In genomic region chr1:203316626-203317093, GRCh38 we compare ENCODE assay signal across 1 cellular context.
TF ChIP-seq lines count a peak whose summit lies in the region.

No MANE protein-coding gene starts in this region.

TF ChIP-seq in HEK293, 187 proteins besides CTCF, POLR2A, EP300 and RAD21 (continued from another document and continues in another):
- TF ChIP-seq ZNF513 (tag by site-specific recombination; IDR thresholded peaks at IDR 0.05), result no peak
- TF ChIP-seq ZNF704 (tag by site-specific recombination; IDR thresholded peaks at IDR 0.05), result no peak
- peak; percentile 65; the same call in 1 of the 2 replicates for TF ChIP-seq ZBTB17 (tag by site-specific recombination; IDR thresholded peaks at IDR 0.05)
- no peak for TF ChIP-seq ZNF488 (tag by site-specific recombination; IDR thresholded peaks at IDR 0.05)
- no peak for TF ChIP-seq ZNF302 (tag by site-specific recombination; IDR thresholded peaks at IDR 0.05; ENCODE audit: low read depth)
- TF ChIP-seq HOXA7 (CRISPR knock-in tag; IDR thresholded peaks at IDR 0.05; ENCODE audit: borderline replicate concordance), result no peak
- TF ChIP-seq SP2 (tag by site-specific recombination; IDR thresholded peaks at IDR 0.05), result no peak
- no peak for TF ChIP-seq ZNF155 (tag by site-specific recombination; IDR thresholded peaks at IDR 0.05)
- no peak for TF ChIP-seq ZNF211 (tag by site-specific recombination; IDR thresholded peaks at IDR 0.05; ENCODE audit: low read depth)
- no peak for TF ChIP-seq ZNF777 (tag by site-specific recombination; IDR thresholded peaks at IDR 0.05; ENCODE audit: borderline replicate concordance)
- no peak for TF ChIP-seq ZNF132 (tag by site-specific recombination; IDR thresholded peaks at IDR 0.05; ENCODE audit: borderline replicate concordance)
- TF ChIP-seq ZNF324 (tag by site-specific recombination; IDR thresholded peaks at IDR 0.05), result no peak
- TF ChIP-seq ZNF624 (tag by site-specific recombination; IDR thresholded peaks at IDR 0.05), result no peak
- TF ChIP-seq SCRT1 (tag by site-specific recombination; IDR thresholded peaks at IDR 0.05; ENCODE audit: borderline replicate concordance), result no peak
- no peak for TF ChIP-seq GLIS2 (tag by site-specific recombination; IDR thresholded peaks at IDR 0.05)
- TF ChIP-seq SP7 (tag by site-specific recombination; IDR thresholded peaks at IDR 0.05), result peak; percentile 70; the same call in 1 of the 2 replicates
- peak; percentile 86 for TF ChIP-seq ZNF341 (tag by site-specific recombination; IDR thresholded peaks at IDR 0.05; ENCODE audit: low read depth)
- TF ChIP-seq ZNF2 (tag by site-specific recombination; IDR thresholded peaks at IDR 0.05), result no peak
- no peak for TF ChIP-seq ZNF354C (tag by site-specific recombination; IDR thresholded peaks at IDR 0.05; ENCODE audit: borderline replicate concordance, low read depth)
- no peak for TF ChIP-seq RBAK (tag by site-specific recombination; IDR thresholded peaks at IDR 0.05)
- TF ChIP-seq TRIM28 (IDR thresholded peaks at IDR 0.05; ENCODE audit: borderline replicate concordance, low read length), result peak; percentile 93
- no peak for TF ChIP-seq BCL11A (tag by site-specific recombination; IDR thresholded peaks at IDR 0.05; ENCODE audit: low read depth)
- no peak for TF ChIP-seq ZNF239 (tag by site-specific recombination; IDR thresholded peaks at IDR 0.05)
- TF ChIP-seq, protein P1, sequence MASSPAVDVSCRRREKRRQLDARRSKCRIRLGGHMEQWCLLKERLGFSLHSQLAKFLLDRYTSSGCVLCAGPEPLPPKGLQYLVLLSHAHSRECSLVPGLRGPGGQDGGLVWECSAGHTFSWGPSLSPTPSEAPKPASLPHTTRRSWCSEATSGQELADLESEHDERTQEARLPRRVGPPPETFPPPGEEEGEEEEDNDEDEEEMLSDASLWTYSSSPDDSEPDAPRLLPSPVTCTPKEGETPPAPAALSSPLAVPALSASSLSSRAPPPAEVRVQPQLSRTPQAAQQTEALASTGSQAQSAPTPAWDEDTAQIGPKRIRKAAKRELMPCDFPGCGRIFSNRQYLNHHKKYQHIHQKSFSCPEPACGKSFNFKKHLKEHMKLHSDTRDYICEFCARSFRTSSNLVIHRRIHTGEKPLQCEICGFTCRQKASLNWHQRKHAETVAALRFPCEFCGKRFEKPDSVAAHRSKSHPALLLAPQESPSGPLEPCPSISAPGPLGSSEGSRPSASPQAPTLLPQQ (tag by site-specific recombination; IDR thresholded peaks at IDR 0.05), result peak; percentile 95
- TF ChIP-seq ZNF518A (tag by site-specific recombination; conservative IDR thresholded peaks at IDR 0.05; ENCODE audit: low read depth), result no peak
- TF ChIP-seq ZNF670 (tag by site-specific recombination; IDR thresholded peaks at IDR 0.05; ENCODE audit: low read depth), result no peak
- TF ChIP-seq GLI2 (tag by site-specific recombination; IDR thresholded peaks at IDR 0.05; ENCODE audit: borderline replicate concordance, low read depth), result no peak
- no peak for TF ChIP-seq ZNF292 (tag by site-specific recombination; IDR thresholded peaks at IDR 0.05; ENCODE audit: borderline replicate concordance, low read depth)
- no peak for TF ChIP-seq ZNF350 (tag by site-specific recombination; IDR thresholded peaks at IDR 0.05)
- 0 out of 2 replicates have a peak, but pooled peaks have one; percentile 16 for TF ChIP-seq ZBTB8A (tag by site-specific recombination; IDR thresholded peaks at IDR 0.05)
- no peak for TF ChIP-seq ZNF311 (tag by site-specific recombination; IDR thresholded peaks at IDR 0.05; ENCODE audit: borderline replicate concordance)
- no peak for TF ChIP-seq ZNF248 (tag by site-specific recombination; IDR thresholded peaks at IDR 0.05)
- TF ChIP-seq ZNF677 (tag by site-specific recombination; IDR thresholded peaks at IDR 0.05), result no peak
- TF ChIP-seq ZNF398 (tag by site-specific recombination; IDR thresholded peaks at IDR 0.05), result no peak
- no peak for TF ChIP-seq WT1 (tag by site-specific recombination; IDR thresholded peaks at IDR 0.05)
- peak; percentile 36; the same call in 1 of the 2 replicates for TF ChIP-seq FEZF1 (tag by site-specific recombination; IDR thresholded peaks at IDR 0.05)
- TF ChIP-seq ZNF140 (tag by site-specific recombination; IDR thresholded peaks at IDR 0.05), result no peak
- TF ChIP-seq ZNF580 (tag by site-specific recombination; IDR thresholded peaks at IDR 0.05), result 0 out of 2 replicates have a peak, but pooled peaks have one; percentile 55
- TF ChIP-seq ZNF529 (tag by site-specific recombination; IDR thresholded peaks at IDR 0.05; ENCODE audit: insufficient replicate concordance), result no peak
- no peak for TF ChIP-seq ZNF521 (tag by site-specific recombination; IDR thresholded peaks at IDR 0.05)
- no peak for TF ChIP-seq ZNF776 (tag by site-specific recombination; IDR thresholded peaks at IDR 0.05; ENCODE audit: borderline replicate concordance)
- TF ChIP-seq KLF1 (tag by site-specific recombination; IDR thresholded peaks at IDR 0.05), result peak; percentile 91
- no peak for TF ChIP-seq YY2 (tag by site-specific recombination; IDR thresholded peaks at IDR 0.05)
- TF ChIP-seq ZNF530 (tag by site-specific recombination; IDR thresholded peaks at IDR 0.05; ENCODE audit: low read depth), result no peak
- TF ChIP-seq ZNF23 (tag by site-specific recombination; IDR thresholded peaks at IDR 0.05; ENCODE audit: borderline replicate concordance), result no peak
- no peak for TF ChIP-seq ZNF214 (tag by site-specific recombination; IDR thresholded peaks at IDR 0.05; ENCODE audit: borderline replicate concordance)
- TF ChIP-seq ZNF202 (tag by site-specific recombination; IDR thresholded peaks at IDR 0.05; ENCODE audit: borderline replicate concordance), result no peak
- no peak for TF ChIP-seq ZFP37 (tag by site-specific recombination; IDR thresholded peaks at IDR 0.05)
- TF ChIP-seq EGR2 (tag by site-specific recombination; IDR thresholded peaks at IDR 0.05; ENCODE audit: low read depth), result no peak
- no peak for TF ChIP-seq ZNF112 (tag by site-specific recombination; IDR thresholded peaks at IDR 0.05)
- no peak for TF ChIP-seq ZNF26 (tag by site-specific recombination; IDR thresholded peaks at IDR 0.05)
- peak; percentile 92 for TF ChIP-seq ZBTB20 (tag by site-specific recombination; IDR thresholded peaks at IDR 0.05)
- TF ChIP-seq OVOL3 (tag by site-specific recombination; IDR thresholded peaks at IDR 0.05), result no peak
- no peak for TF ChIP-seq ZNF48 (tag by site-specific recombination; IDR thresholded peaks at IDR 0.05)
- no peak for TF ChIP-seq ZNF184 (tag by site-specific recombination; IDR thresholded peaks at IDR 0.05)
- no peak for TF ChIP-seq GLI4 (tag by site-specific recombination; IDR thresholded peaks at IDR 0.05)
- TF ChIP-seq, protein P2, sequence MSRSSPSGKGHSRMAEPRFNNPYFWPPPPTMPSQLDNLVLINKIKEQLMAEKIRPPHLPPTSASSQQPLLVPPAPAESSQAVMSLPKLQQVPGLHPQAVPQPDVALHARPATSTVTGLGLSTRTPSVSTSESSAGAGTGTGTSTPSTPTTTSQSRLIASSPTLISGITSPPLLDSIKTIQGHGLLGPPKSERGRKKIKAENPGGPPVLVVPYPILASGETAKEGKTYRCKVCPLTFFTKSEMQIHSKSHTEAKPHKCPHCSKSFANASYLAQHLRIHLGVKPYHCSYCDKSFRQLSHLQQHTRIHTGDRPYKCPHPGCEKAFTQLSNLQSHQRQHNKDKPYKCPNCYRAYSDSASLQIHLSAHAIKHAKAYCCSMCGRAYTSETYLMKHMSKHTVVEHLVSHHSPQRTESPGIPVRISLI (tag by site-specific recombination; IDR thresholded peaks at IDR 0.05), result no peak
